Comparison of ENCODE assay signal across 1 cellular context in genomic region chr19:38395381-38396127, GRCh38.
TF ChIP-seq lines count a peak whose summit lies in the region.

No MANE protein-coding gene starts in this region.

TF ChIP-seq in H1, 55 proteins besides CTCF, POLR2A, EP300 and RAD21:
- TF ChIP-seq HDAC2 (IDR thresholded peaks at IDR 0.05; ENCODE audit: borderline replicate concordance in 1 of 2, low read depth in 2 of 2, low read length in 2 of 2): no peak
- no peak for TF ChIP-seq NANOG (IDR thresholded peaks at IDR 0.05; ENCODE audit: insufficient read depth, low read depth, low read length, poor library complexity, severe bottlenecking)
- TF ChIP-seq, protein P1, sequence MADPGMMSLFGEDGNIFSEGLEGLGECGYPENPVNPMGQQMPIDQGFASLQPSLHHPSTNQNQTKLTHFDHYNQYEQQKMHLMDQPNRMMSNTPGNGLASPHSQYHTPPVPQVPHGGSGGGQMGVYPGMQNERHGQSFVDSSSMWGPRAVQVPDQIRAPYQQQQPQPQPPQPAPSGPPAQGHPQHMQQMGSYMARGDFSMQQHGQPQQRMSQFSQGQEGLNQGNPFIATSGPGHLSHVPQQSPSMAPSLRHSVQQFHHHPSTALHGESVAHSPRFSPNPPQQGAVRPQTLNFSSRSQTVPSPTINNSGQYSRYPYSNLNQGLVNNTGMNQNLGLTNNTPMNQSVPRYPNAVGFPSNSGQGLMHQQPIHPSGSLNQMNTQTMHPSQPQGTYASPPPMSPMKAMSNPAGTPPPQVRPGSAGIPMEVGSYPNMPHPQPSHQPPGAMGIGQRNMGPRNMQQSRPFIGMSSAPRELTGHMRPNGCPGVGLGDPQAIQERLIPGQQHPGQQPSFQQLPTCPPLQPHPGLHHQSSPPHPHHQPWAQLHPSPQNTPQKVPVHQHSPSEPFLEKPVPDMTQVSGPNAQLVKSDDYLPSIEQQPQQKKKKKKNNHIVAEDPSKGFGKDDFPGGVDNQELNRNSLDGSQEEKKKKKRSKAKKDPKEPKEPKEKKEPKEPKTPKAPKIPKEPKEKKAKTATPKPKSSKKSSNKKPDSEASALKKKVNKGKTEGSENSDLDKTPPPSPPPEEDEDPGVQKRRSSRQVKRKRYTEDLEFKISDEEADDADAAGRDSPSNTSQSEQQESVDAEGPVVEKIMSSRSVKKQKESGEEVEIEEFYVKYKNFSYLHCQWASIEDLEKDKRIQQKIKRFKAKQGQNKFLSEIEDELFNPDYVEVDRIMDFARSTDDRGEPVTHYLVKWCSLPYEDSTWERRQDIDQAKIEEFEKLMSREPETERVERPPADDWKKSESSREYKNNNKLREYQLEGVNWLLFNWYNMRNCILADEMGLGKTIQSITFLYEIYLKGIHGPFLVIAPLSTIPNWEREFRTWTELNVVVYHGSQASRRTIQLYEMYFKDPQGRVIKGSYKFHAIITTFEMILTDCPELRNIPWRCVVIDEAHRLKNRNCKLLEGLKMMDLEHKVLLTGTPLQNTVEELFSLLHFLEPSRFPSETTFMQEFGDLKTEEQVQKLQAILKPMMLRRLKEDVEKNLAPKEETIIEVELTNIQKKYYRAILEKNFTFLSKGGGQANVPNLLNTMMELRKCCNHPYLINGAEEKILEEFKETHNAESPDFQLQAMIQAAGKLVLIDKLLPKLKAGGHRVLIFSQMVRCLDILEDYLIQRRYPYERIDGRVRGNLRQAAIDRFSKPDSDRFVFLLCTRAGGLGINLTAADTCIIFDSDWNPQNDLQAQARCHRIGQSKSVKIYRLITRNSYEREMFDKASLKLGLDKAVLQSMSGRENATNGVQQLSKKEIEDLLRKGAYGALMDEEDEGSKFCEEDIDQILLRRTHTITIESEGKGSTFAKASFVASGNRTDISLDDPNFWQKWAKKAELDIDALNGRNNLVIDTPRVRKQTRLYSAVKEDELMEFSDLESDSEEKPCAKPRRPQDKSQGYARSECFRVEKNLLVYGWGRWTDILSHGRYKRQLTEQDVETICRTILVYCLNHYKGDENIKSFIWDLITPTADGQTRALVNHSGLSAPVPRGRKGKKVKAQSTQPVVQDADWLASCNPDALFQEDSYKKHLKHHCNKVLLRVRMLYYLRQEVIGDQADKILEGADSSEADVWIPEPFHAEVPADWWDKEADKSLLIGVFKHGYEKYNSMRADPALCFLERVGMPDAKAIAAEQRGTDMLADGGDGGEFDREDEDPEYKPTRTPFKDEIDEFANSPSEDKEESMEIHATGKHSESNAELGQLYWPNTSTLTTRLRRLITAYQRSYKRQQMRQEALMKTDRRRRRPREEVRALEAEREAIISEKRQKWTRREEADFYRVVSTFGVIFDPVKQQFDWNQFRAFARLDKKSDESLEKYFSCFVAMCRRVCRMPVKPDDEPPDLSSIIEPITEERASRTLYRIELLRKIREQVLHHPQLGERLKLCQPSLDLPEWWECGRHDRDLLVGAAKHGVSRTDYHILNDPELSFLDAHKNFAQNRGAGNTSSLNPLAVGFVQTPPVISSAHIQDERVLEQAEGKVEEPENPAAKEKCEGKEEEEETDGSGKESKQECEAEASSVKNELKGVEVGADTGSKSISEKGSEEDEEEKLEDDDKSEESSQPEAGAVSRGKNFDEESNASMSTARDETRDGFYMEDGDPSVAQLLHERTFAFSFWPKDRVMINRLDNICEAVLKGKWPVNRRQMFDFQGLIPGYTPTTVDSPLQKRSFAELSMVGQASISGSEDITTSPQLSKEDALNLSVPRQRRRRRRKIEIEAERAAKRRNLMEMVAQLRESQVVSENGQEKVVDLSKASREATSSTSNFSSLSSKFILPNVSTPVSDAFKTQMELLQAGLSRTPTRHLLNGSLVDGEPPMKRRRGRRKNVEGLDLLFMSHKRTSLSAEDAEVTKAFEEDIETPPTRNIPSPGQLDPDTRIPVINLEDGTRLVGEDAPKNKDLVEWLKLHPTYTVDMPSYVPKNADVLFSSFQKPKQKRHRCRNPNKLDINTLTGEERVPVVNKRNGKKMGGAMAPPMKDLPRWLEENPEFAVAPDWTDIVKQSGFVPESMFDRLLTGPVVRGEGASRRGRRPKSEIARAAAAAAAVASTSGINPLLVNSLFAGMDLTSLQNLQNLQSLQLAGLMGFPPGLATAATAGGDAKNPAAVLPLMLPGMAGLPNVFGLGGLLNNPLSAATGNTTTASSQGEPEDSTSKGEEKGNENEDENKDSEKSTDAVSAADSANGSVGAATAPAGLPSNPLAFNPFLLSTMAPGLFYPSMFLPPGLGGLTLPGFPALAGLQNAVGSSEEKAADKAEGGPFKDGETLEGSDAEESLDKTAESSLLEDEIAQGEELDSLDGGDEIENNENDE (IDR thresholded peaks at IDR 0.05; ENCODE audit: insufficient replicate concordance, low read length): no peak
- TF ChIP-seq RNF2 (IDR thresholded peaks at IDR 0.05; ENCODE audit: borderline replicate concordance, low read depth, low read length, missing control alignments, poor library complexity, severe bottlenecking): no peak
